In the genomic region with DNA sequence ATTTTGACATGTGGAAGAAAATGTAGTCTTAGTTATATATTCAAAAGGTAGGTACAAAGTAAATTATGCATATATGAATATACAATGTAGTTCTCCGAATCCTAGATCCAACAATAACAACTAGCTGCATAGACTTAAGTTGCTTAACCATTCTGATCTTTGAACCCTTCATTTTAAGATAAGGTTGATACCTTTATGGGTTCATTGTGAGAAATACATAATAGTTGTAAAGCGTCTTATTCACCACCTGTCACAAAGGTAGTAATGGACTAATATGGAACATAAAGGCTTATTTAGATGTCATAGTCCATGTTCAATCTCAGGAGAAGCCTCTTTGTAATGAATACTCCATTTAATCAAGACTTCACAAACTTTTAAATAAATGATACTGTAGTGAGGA, we compare ENCODE assay signal across 25 cellular contexts.
DNase-seq lines count a peak whose midpoint lies in the region; ATAC-seq, FAIRE-seq and TF ChIP-seq lines count a peak whose summit lies in the region.
"Had no signal": no experiment of that assay in that cellular context is flagged by ENCODE, and none has a peak within 500 bp of the region (broad histone marks: within the 10 kb centered on the region; RNA-seq: fewer than 3 reads in every experiment).

No MANE protein-coding gene starts in this region.

- H3K9me3 ChIP-seq in mucosa of descending colon (no peaks in the 10 kb centered on the region), SJCRH30 (replicated peaks) (no peaks in the 10 kb centered on the region)
- H3K9me3 ChIP-seq: BE2C, BLaER1 had no signal

- no peaks in the 10 kb centered on the region for H3K4me1 ChIP-seq in mucosa of descending colon (ENCODE audit: low read depth)
- no peaks in the 10 kb centered on the region for H3K4me1 ChIP-seq in SJCRH30
- H3K4me1 ChIP-seq: BLaER1 had no signal

- H3K27ac ChIP-seq in SJCRH30, result no peak overlapping the region
- H3K27ac ChIP-seq: BLaER1 had no signal

- peak; percentile 88 for ATAC-seq in mucosa of descending colon
- ATAC-seq: GM12878 had no signal

- no peak for DNase-seq in mucosa of descending colon
- DNase-seq in HCEC 1CT, result no peak
- DNase-seq in HTR-8/SVneo (ENCODE audit: insufficient read length, low spot score), result no peak
- no peak for DNase-seq in SJCRH30
- DNase-seq: 8988T; ACHN; BE2C; C1 segment of cervical spinal cord; CD4-positive, alpha-beta memory T cell; CD4-positive, CD25-positive, alpha-beta regulatory T cell; CD8-positive, alpha-beta memory T cell; COR-L47; DMS 273 treated with DMSO at 0.1 percent for 48 hours; DMS153; DMS53; DMS79; DND-41; EL; GDM1 had no signal

- FAIRE-seq in islet of Langerhans (lab: Jason Lieb, UNC), result peak; percentile 41
- no peak for FAIRE-seq in HTR-8/SVneo (lab: Jason Lieb, UNC)
- FAIRE-seq: A204.1, GM12878, GM12892, GM18507 had no signal

- intact Hi-C loops in mucosa of descending colon (cut with DNase I, micrococcal nuclease), result no loop called here

- TF ChIP-seq CTCF in mucosa of descending colon (IDR thresholded peaks at IDR 0.05), result no peak

- no peaks in the 10 kb centered on the region for H3K27me3 ChIP-seq in SJCRH30
- H3K27me3 ChIP-seq: BE2C, BLaER1 had no signal

- H3K4me3 ChIP-seq in mucosa of descending colon (no peak overlapping the region), SJCRH30 (no peak overlapping the region)
- H3K4me3 ChIP-seq: BLaER1, GM12878 had no signal

- H3K36me3 ChIP-seq in mucosa of descending colon (ENCODE audit: low read depth) (no peaks in the 10 kb centered on the region), SJCRH30 (no peaks in the 10 kb centered on the region)
- H3K36me3 ChIP-seq: BE2C, BLaER1 had no signal
